8 cellular contexts compared by ENCODE assay signal in genomic region chr9:128072144-128073021, GRCh38. TPM values are rescaled to one million over a fixed set of nuclear protein-coding genes. Genes with fewer than 3 reads are reported as not detected.
DNase-seq lines count a peak whose midpoint lies in the region; ATAC-seq and TF ChIP-seq lines count a peak whose summit lies in the region.

No MANE protein-coding gene starts in this region.

- H3K4me3 ChIP-seq in fibroblast of pulmonary artery (replicated peaks; ENCODE audit: low read depth, low read length) (peak overlapping the region; percentile 4), tibial artery (no peak overlapping the region)

- no peak for TF ChIP-seq CTCF in fibroblast of pulmonary artery (IDR thresholded peaks at IDR 0.05; ENCODE audit: low read length, missing control alignments)
- no peak for TF ChIP-seq CTCF in neural crest cell (conservative IDR thresholded peaks at IDR 0.05)
- TF ChIP-seq CTCF in tibial artery (IDR thresholded peaks at IDR 0.05): no peak

- H3K27me3 ChIP-seq in tibial artery: no peaks in the 10 kb centered on the region

- peaks cover 45% of the 10 kb centered on the region for H3K4me1 Mint-ChIP-seq in activated T-helper 1 cell treated with anti-CD3 and anti-CD28 coated beads, Interleukin-12 subunit alpha, Interleukin-12 subunit beta, Interleukin-2, Interleukin-4 antibody, amounts not matched to agents 30 ng/mL and 10 ng/mL and 1 ng/mL, durations not matched to agents 14 hours and 24 hours and 36 hours (ENCODE audit: low read depth)
- peaks cover 29% of the 10 kb centered on the region for H3K4me1 Mint-ChIP-seq in neural crest cell

- peak overlapping the region; percentile 88 for H3K27ac Mint-ChIP-seq in activated T-helper 1 cell treated with anti-CD3 and anti-CD28 coated beads, Interleukin-12 subunit alpha, Interleukin-12 subunit beta, Interleukin-2, Interleukin-4 antibody, amounts not matched to agents 30 ng/mL and 10 ng/mL and 1 ng/mL, durations not matched to agents 14 hours and 24 hours and 36 hours
- H3K27ac Mint-ChIP-seq in neural crest cell (ENCODE audit: unreplicated experiment): no peak overlapping the region

- ATAC-seq in HG03095 (IDR thresholded peaks at IDR 0.05; ENCODE audit: unreplicated experiment): no peak

- H3K27me3 Mint-ChIP-seq in activated T-helper 1 cell treated with anti-CD3 and anti-CD28 coated beads, Interleukin-12 subunit alpha, Interleukin-12 subunit beta, Interleukin-2, Interleukin-4 antibody, amounts not matched to agents 30 ng/mL and 10 ng/mL and 1 ng/mL, durations not matched to agents 14 hours and 24 hours and 36 hours (ENCODE audit: insufficient read depth): no peaks in the 10 kb centered on the region
- H3K27me3 Mint-ChIP-seq in neural crest cell (ENCODE audit: low read depth): no peaks in the 10 kb centered on the region

- peak overlapping the region; percentile 61 for H3K4me3 Mint-ChIP-seq in activated T-helper 1 cell treated with anti-CD3 and anti-CD28 coated beads, Interleukin-12 subunit alpha, Interleukin-12 subunit beta, Interleukin-2, Interleukin-4 antibody, amounts not matched to agents 30 ng/mL and 10 ng/mL and 1 ng/mL, durations not matched to agents 14 hours and 24 hours and 36 hours
- H3K4me3 Mint-ChIP-seq in neural crest cell: peak overlapping the region; percentile 56

- no peaks in the 10 kb centered on the region for H3K9me3 Mint-ChIP-seq in activated T-helper 1 cell treated with anti-CD3 and anti-CD28 coated beads, Interleukin-12 subunit alpha, Interleukin-12 subunit beta, Interleukin-2, Interleukin-4 antibody, amounts not matched to agents 30 ng/mL and 10 ng/mL and 1 ng/mL, durations not matched to agents 14 hours and 24 hours and 36 hours
- H3K9me3 Mint-ChIP-seq in neural crest cell: no peaks in the 10 kb centered on the region

- no peaks in the 10 kb centered on the region for H3K36me3 ChIP-seq in tibial artery

- peak overlapping the region; percentile 78 to 95 for H3K27ac ChIP-seq in tibial artery

- H3K9me3 ChIP-seq in tibial artery: no peaks in the 10 kb centered on the region

- intact Hi-C loops in activated T-helper 1 cell treated with anti-CD3 and anti-CD28 coated beads, Interleukin-12 subunit alpha, Interleukin-12 subunit beta, Interleukin-2, Interleukin-4 antibody, amounts not matched to agents 30 ng/mL and 10 ng/mL and 1 ng/mL, durations not matched to agents 14 hours and 24 hours and 36 hours (cut with micrococcal nuclease): no loop called here
- intact Hi-C loops in tibial artery (cut with DNase I; ENCODE audit: low total_unique reads): no loop called here

- peaks cover 10% of the 10 kb centered on the region for H3K36me3 Mint-ChIP-seq in activated T-helper 1 cell treated with anti-CD3 and anti-CD28 coated beads, Interleukin-12 subunit alpha, Interleukin-12 subunit beta, Interleukin-2, Interleukin-4 antibody, amounts not matched to agents 30 ng/mL and 10 ng/mL and 1 ng/mL, durations not matched to agents 14 hours and 24 hours and 36 hours (ENCODE audit: low read depth)
- H3K36me3 Mint-ChIP-seq in neural crest cell (ENCODE audit: low read depth): no peaks in the 10 kb centered on the region

- peaks cover 0 to 68% (median 35%) of the 10 kb centered on the region in 4 donors for H3K4me1 ChIP-seq in tibial artery

- DNase-seq in NCI-H510A treated with DMSO at 0.1 percent for 48 hours (lab: John Stamatoyannopoulos, UW) (peak; percentile 80), NCI-H510A (lab: John Stamatoyannopoulos, UW) (no peak), NOMO-1 treated with DMSO at 0.1 percent for 48 hours (lab: John Stamatoyannopoulos, UW; ENCODE audit: unreplicated experiment) (peak; percentile 77), fibroblast of pulmonary artery (ENCODE audit: low read depth) (peak; percentile 89), neural crest cell (ENCODE audit: low read depth, low spot score) (no peak), tibial artery (peak; percentile 93 to 94)
- no peak for DNase-seq in activated T-helper 1 cell treated with anti-CD3 and anti-CD28 coated beads, Interleukin-12 subunit alpha, Interleukin-12 subunit beta, Interleukin-2, Interleukin-4 antibody, amounts not matched to agents 30 ng/mL and 10 ng/mL and 1 ng/mL, durations not matched to agents 14 hours and 24 hours and 36 hours (ENCODE audit: low spot score)

RNA-seq across cellular contexts. Expression of gene SLC25A25, which starts 4.4 kb away (rescaled TPM):
- total RNA-seq in activated T-helper 1 cell treated with anti-CD3 and anti-CD28 coated beads, Interleukin-12 subunit alpha, Interleukin-12 subunit beta, Interleukin-2, Interleukin-4 antibody, amounts not matched to agents 30 ng/mL and 10 ng/mL and 1 ng/mL, durations not matched to agents 14 hours and 24 hours and 36 hours: 13.4 and 13.5 TPM in 2 replicates
- total RNA-seq in neural crest cell: 13.9 and 16.8 TPM in 2 replicates

RNA-seq across cellular contexts. Expression of gene NAIF1, which starts 5.3 kb away (rescaled TPM):
- 11.5 and 12.2 TPM in 2 replicates for total RNA-seq in activated T-helper 1 cell treated with anti-CD3 and anti-CD28 coated beads, Interleukin-12 subunit alpha, Interleukin-12 subunit beta, Interleukin-2, Interleukin-4 antibody, amounts not matched to agents 30 ng/mL and 10 ng/mL and 1 ng/mL, durations not matched to agents 14 hours and 24 hours and 36 hours
- 9.8 and 11.8 TPM in 2 replicates for total RNA-seq in neural crest cell

RNA-seq across cellular contexts. Expression of gene PTGES2, which starts 55.1 kb away (rescaled TPM):
- total RNA-seq in activated T-helper 1 cell treated with anti-CD3 and anti-CD28 coated beads, Interleukin-12 subunit alpha, Interleukin-12 subunit beta, Interleukin-2, Interleukin-4 antibody, amounts not matched to agents 30 ng/mL and 10 ng/mL and 1 ng/mL, durations not matched to agents 14 hours and 24 hours and 36 hours: 87.7 and 89.2 TPM in 2 replicates
- total RNA-seq in neural crest cell: 63.2 and 72.2 TPM in 2 replicates

Comparison
In these comparisons a context has a peak if more than half of its experiments do, and no peak if none do; other contexts are left out.
1. DNase-seq: peak in NCI-H510A treated with DMSO at 0.1 percent for 48 hours (single experiment), NOMO-1 treated with DMSO at 0.1 percent for 48 hours (single experiment), fibroblast of pulmonary artery (single experiment) and tibial artery (2 of 2); none in NCI-H510A (single experiment), activated T-helper 1 cell treated with anti-CD3 and anti-CD28 coated beads, Interleukin-12 subunit alpha, Interleukin-12 subunit beta, Interleukin-2, Interleukin-4 antibody, amounts not matched to agents 30 ng/mL and 10 ng/mL and 1 ng/mL, durations not matched to agents 14 hours and 24 hours and 36 hours (single experiment) and neural crest cell (single experiment).